8 cellular contexts compared by ENCODE assay signal in the genomic region with DNA sequence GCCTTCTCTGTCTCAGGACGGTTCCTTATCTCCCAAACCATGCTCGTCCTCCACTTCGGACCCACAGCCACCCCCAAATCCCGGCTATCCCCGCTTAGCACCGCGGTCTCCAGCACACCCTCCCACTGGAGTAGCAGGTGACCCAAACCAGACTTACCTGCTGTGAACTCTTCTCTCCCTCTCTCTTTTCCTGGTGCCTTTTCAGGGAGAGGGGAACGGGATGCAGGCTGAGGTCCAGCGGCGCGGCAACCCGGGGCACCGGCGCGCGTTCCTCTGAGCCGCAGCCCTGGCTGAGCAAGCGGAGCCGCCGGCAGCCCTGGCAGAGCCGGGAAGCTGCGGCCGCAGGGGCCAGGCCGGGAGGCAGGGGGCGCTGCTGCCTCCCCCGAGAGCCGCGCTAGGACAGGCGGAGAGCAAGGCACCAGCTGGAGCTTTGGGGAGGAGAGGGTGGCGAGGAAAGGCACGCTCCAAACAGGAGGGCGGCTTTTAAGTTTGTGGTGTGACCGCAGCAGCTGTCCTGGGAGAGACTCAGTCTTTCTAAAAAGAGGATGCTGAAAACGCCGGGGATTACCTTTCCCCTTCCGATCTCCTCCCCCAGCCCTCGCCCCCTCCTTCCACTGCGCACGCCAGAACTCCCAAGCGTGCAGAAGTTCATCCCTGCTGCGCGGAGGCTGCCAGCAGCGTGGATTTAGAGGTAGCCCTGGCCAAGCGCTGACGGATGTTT. TPM values are rescaled to one million over a fixed set of nuclear protein-coding genes. Genes with fewer than 3 reads are reported as not detected.
DNase-seq lines count a peak whose midpoint lies in the region; ATAC-seq, FAIRE-seq and TF ChIP-seq lines count a peak whose summit lies in the region.

Gene SEMA3D, minus strand, starts transcription at position 536 of the 721 bp plus-strand sequence. CDS start 65,165 bp downstream, outside the sequence.

- H3K4me3 ChIP-seq in BLaER1 = peak within 1 kb of the TSS; percentile 73
- peak within 1 kb of the TSS; percentile 80 for H3K4me3 ChIP-seq in neural cell (ENCODE audit: low read length)

- H2AFZ ChIP-seq in neural cell (ENCODE audit: low read depth, low read length) = peak within 1 kb of the TSS; percentile 73

- POLR2A ChIA-PET in activated CD4-positive, alpha-beta memory T cell treated with anti-CD3 and anti-CD28 coated beads, Interleukin-2, amount 10 ng/mL, durations not matched to agents 7 days and 5 days (lab: Charles Lee) = no interaction called here

- H3K4me1 ChIP-seq in BLaER1 = peaks cover 18% of the 10 kb centered on the region

- peaks cover 24% of the 10 kb centered on the region for H3K27me3 Mint-ChIP-seq in activated CD4-positive, alpha-beta memory T cell treated with anti-CD3 and anti-CD28 coated beads, Interleukin-2, amount 10 ng/mL, durations not matched to agents 7 days and 5 days

- ATAC-seq in GM18861 (IDR thresholded peaks at IDR 0.05; ENCODE audit: unreplicated experiment) (peak; percentile 94), HG02981 (IDR thresholded peaks at IDR 0.05; ENCODE audit: unreplicated experiment) (peak; percentile 96)

- H3K9me3 ChIP-seq in BLaER1 = no peaks in the 10 kb centered on the region
- no peaks in the 10 kb centered on the region for H3K9me3 ChIP-seq in neural cell (ENCODE audit: low read length)

- DNase-seq in NCI-H2081 treated with DMSO at 0.1 percent for 48 hours (lab: John Stamatoyannopoulos, UW) (peak; percentile 42), frontal cortex (ENCODE audit: low spot score in 2 of 2) (peak; percentile 58 to 65), LoVo (ENCODE audit: low spot score) (no peak)
- peak; percentile 16 for DNase-seq in activated CD4-positive, alpha-beta memory T cell treated with anti-CD3 and anti-CD28 coated beads, Interleukin-2, amount 10 ng/mL, durations not matched to agents 7 days and 5 days

- no peaks in the 10 kb centered on the region for H3K36me3 Mint-ChIP-seq in activated CD4-positive, alpha-beta memory T cell treated with anti-CD3 and anti-CD28 coated beads, Interleukin-2, amount 10 ng/mL, durations not matched to agents 7 days and 5 days (ENCODE audit: low read depth)

- H4K20me1 ChIP-seq in BLaER1 (no peaks in the 10 kb centered on the region), neural cell (ENCODE audit: insufficient read depth) (no peaks in the 10 kb centered on the region)

- H3K4me2 ChIP-seq in BLaER1 (peak within 1 kb of the TSS; percentile 99), neural cell (ENCODE audit: low read length) (peak within 1 kb of the TSS; percentile 86)

- H3K27me3 ChIP-seq in BLaER1 (peaks cover 20% of the 10 kb centered on the region), neural cell (ENCODE audit: insufficient read depth, low read depth, low read length) (peaks cover 36% of the 10 kb centered on the region)

- no peaks in the 10 kb centered on the region for H3K79me2 ChIP-seq in neural cell (replicated peaks; ENCODE audit: insufficient read depth, low read length)

- FAIRE-seq in frontal cortex (lab: Jason Lieb, UNC) = no peak

- TF ChIP-seq CTCF in neural cell (IDR thresholded peaks at IDR 0.05; ENCODE audit: poor library complexity, severe bottlenecking) = peak; percentile 97

- no peak within 1 kb of the TSS for H3K4me3 Mint-ChIP-seq in activated CD4-positive, alpha-beta memory T cell treated with anti-CD3 and anti-CD28 coated beads, Interleukin-2, amount 10 ng/mL, durations not matched to agents 7 days and 5 days

- no peak within 1 kb of the TSS for H3K27ac ChIP-seq in BLaER1
- no peak within 1 kb of the TSS for H3K27ac ChIP-seq in neural cell (ENCODE audit: low read length)

- no peaks in the 10 kb centered on the region for H3K36me3 ChIP-seq in BLaER1
- H3K36me3 ChIP-seq in neural cell (ENCODE audit: insufficient read depth, low read length) = no peaks in the 10 kb centered on the region

- H3K9me3 Mint-ChIP-seq in activated CD4-positive, alpha-beta memory T cell treated with anti-CD3 and anti-CD28 coated beads, Interleukin-2, amount 10 ng/mL, durations not matched to agents 7 days and 5 days = no peaks in the 10 kb centered on the region

- no peak within 1 kb of the TSS for H3K27ac Mint-ChIP-seq in activated CD4-positive, alpha-beta memory T cell treated with anti-CD3 and anti-CD28 coated beads, Interleukin-2, amount 10 ng/mL, durations not matched to agents 7 days and 5 days

- H3F3A ChIP-seq in neural cell (ENCODE audit: insufficient read depth, low read length, poor library complexity, severe bottlenecking) = no peaks in the 10 kb centered on the region

- TF ChIP-seq EP300 in neural cell (conservative IDR thresholded peaks at IDR 0.05; ENCODE audit: poor library complexity, severe bottlenecking) = no peak

- peak within 1 kb of the TSS; percentile 67; the same call in 1 of the 2 replicates for H3K9ac ChIP-seq in BLaER1
- H3K9ac ChIP-seq in neural cell (ENCODE audit: low read length) = peak within 1 kb of the TSS; percentile 47

- H3K4me1 Mint-ChIP-seq in activated CD4-positive, alpha-beta memory T cell treated with anti-CD3 and anti-CD28 coated beads, Interleukin-2, amount 10 ng/mL, durations not matched to agents 7 days and 5 days = peaks cover 3% of the 10 kb centered on the region

- H3K9me2 ChIP-seq in neural cell (ENCODE audit: insufficient read depth, low read length) = no peaks in the 10 kb centered on the region

- CTCF ChIA-PET in activated CD4-positive, alpha-beta memory T cell treated with anti-CD3 and anti-CD28 coated beads, Interleukin-2, amount 10 ng/mL, durations not matched to agents 7 days and 5 days (lab: Charles Lee) = no interaction called here

- peak; percentile 88 for TF ChIP-seq RAD21 in neural cell (conservative IDR thresholded peaks at IDR 0.05)

TF ChIP-seq in neural cell, 6 proteins besides CTCF, POLR2A, EP300 and RAD21:
- TF ChIP-seq POLR2AphosphoS5 (IDR thresholded peaks at IDR 0.05) (no peak), SMC3 (conservative IDR thresholded peaks at IDR 0.05; ENCODE audit: poor library complexity) (peak; percentile 91), MXI1 (conservative IDR thresholded peaks at IDR 0.05; ENCODE audit: poor library complexity, severe bottlenecking) (peak; percentile 41), EZH2 (IDR thresholded peaks at IDR 0.05; ENCODE audit: borderline replicate concordance, insufficient read depth, low read length, poor library complexity, severe bottlenecking) (no peak)
- TF ChIP-seq, protein P1, sequence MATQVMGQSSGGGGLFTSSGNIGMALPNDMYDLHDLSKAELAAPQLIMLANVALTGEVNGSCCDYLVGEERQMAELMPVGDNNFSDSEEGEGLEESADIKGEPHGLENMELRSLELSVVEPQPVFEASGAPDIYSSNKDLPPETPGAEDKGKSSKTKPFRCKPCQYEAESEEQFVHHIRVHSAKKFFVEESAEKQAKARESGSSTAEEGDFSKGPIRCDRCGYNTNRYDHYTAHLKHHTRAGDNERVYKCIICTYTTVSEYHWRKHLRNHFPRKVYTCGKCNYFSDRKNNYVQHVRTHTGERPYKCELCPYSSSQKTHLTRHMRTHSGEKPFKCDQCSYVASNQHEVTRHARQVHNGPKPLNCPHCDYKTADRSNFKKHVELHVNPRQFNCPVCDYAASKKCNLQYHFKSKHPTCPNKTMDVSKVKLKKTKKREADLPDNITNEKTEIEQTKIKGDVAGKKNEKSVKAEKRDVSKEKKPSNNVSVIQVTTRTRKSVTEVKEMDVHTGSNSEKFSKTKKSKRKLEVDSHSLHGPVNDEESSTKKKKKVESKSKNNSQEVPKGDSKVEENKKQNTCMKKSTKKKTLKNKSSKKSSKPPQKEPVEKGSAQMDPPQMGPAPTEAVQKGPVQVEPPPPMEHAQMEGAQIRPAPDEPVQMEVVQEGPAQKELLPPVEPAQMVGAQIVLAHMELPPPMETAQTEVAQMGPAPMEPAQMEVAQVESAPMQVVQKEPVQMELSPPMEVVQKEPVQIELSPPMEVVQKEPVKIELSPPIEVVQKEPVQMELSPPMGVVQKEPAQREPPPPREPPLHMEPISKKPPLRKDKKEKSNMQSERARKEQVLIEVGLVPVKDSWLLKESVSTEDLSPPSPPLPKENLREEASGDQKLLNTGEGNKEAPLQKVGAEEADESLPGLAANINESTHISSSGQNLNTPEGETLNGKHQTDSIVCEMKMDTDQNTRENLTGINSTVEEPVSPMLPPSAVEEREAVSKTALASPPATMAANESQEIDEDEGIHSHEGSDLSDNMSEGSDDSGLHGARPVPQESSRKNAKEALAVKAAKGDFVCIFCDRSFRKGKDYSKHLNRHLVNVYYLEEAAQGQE (IDR thresholded peaks at IDR 0.05; ENCODE audit: borderline replicate concordance) = no peak

RNA-seq across cellular contexts. Expression of gene SEMA3D, which starts in this region (rescaled TPM):
- total RNA-seq in activated CD4-positive, alpha-beta memory T cell treated with anti-CD3 and anti-CD28 coated beads, Interleukin-2, amount 10 ng/mL, durations not matched to agents 7 days and 5 days = not detected
- total RNA-seq in frontal cortex = 3.7 TPM
- polyA plus RNA-seq in neural cell = 1.6 and 5.1 TPM in 2 replicates
- 4.5 and 5.1 TPM in 2 replicates for polyA minus RNA-seq in neural cell

Comparison
In these comparisons a context has a peak if more than half of its experiments do, and no peak if none do; other contexts are left out.
1. Peak in DNase-seq in activated CD4-positive, alpha-beta memory T cell treated with anti-CD3 and anti-CD28 coated beads, Interleukin-2, amount 10 ng/mL, durations not matched to agents 7 days and 5 days; RNA of the gene not detected or under 1 TPM.